21 cellular contexts compared by ENCODE assay signal in the genomic region with DNA sequence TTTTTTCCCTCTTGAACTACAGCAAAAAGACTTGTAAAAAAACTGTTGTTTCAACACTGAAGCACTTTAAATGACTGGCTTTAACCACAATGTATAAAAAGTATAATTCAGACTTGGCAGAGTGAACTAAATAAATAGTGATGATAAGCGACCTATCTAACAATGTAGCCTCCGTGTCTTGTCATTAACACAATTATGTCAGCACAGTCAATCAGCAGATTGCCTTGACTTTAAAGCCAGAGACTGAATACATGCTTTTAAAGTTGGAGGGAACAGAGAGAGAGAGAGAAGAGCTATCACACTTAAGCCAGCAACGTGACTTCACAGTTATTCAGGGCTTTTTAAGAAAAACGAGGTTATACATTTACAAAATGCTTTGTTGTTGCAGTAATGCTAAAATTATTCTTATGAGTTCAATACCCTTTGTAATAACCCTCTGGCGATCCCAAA.
A peak's percentile ranks its signal among the peaks of the same experiment; 100 is the strongest.
DNase-seq lines count a peak whose midpoint lies in the region; ATAC-seq and TF ChIP-seq lines count a peak whose summit lies in the region.
"Had no signal": no experiment of that assay in that cellular context is flagged by ENCODE, and none has a peak within 500 bp of the region (broad histone marks: within the 10 kb centered on the region; RNA-seq: fewer than 3 reads in every experiment).

No MANE protein-coding gene starts in this region.

- H3K36me3 ChIP-seq in skeletal muscle satellite cell (ENCODE audit: insufficient read depth, low read length) (no peaks in the 10 kb centered on the region), gastrocnemius medialis (no peaks in the 10 kb centered on the region)
- H3K36me3 ChIP-seq: prostate gland, tibial nerve had no signal

- H3K4me2 ChIP-seq in skeletal muscle satellite cell (ENCODE audit: low read length) = peak overlapping the region; percentile 14

- peak overlapping the region; percentile 14 for H3K9ac ChIP-seq in skeletal muscle satellite cell (ENCODE audit: low read depth, low read length)

- H3K27me3 ChIP-seq in skeletal muscle satellite cell (ENCODE audit: control insufficient read depth, insufficient read depth, low read length) (no peaks in the 10 kb centered on the region), gastrocnemius medialis (no peaks in the 10 kb centered on the region)
- H3K27me3 ChIP-seq: tibial nerve had no signal

- in situ Hi-C loops in gastrocnemius medialis (cut with MboI; ENCODE audit: low sequenced_read_pairs in 4 of 4) = no loop called here

- DNase-seq in NCI-H1417 (lab: John Stamatoyannopoulos, UW) = peak in 2 of 3 experiments; percentile 35 to 69
- no peak for DNase-seq in NCI-H1417 treated with DMSO at 0.1 percent for 48 hours (lab: John Stamatoyannopoulos, UW)
- DNase-seq in LoVo (ENCODE audit: low spot score) = peak; percentile 20
- DNase-seq in fibroblast of the aortic adventitia (ENCODE audit: low read depth) = peak; percentile 13
- no peak for DNase-seq in islet precursor cell
- no peak for DNase-seq in gastrocnemius medialis
- no peak for DNase-seq in GM19240 (ENCODE audit: insufficient read length, low spot score)
- DNase-seq: activated CD4-positive, alpha-beta T cell treated with anti-CD3 and anti-CD28 coated beads, Interleukin-2, amount 50 U/mL, for 48 hours; activated gamma-delta T cell; endodermal cell; GF-D8; midbrain; small intestine; stimulated activated CD4-positive, alpha-beta T cell treated with anti-CD3 and anti-CD28 coated beads, Interleukin-4, amount 100 ng/mL, for 24 hours had no signal

- no peak for TF ChIP-seq POLR2A in gastrocnemius medialis (IDR thresholded peaks at IDR 0.05)

- no peak overlapping the region for H3K4me3 ChIP-seq in fibroblast of the aortic adventitia (ENCODE audit: low read depth, low read length)
- H3K4me3 ChIP-seq in skeletal muscle satellite cell (ENCODE audit: low read length) = no peak overlapping the region
- H3K4me3 ChIP-seq in gastrocnemius medialis = no peak overlapping the region
- H3K4me3 ChIP-seq: coronary artery, prostate gland, tibial nerve had no signal

- no peak overlapping the region for H3K27ac ChIP-seq in gastrocnemius medialis
- H3K27ac ChIP-seq: 22Rv1, coronary artery, prostate gland, tibial nerve had no signal

- no peak for ATAC-seq in gastrocnemius medialis
- ATAC-seq: left lobe of liver, WTC11 had no signal

- H3K9me3 ChIP-seq in skeletal muscle satellite cell (replicated peaks; ENCODE audit: low read length) (no peaks in the 10 kb centered on the region), gastrocnemius medialis (no peaks in the 10 kb centered on the region)
- H3K9me3 ChIP-seq: prostate gland had no signal

- H3K4me1 ChIP-seq in skeletal muscle satellite cell (ENCODE audit: control insufficient read depth, insufficient read depth, low read length) (peaks cover 18% of the 10 kb centered on the region), gastrocnemius medialis (no peaks in the 10 kb centered on the region)
- H3K4me1 ChIP-seq: prostate gland, tibial nerve had no signal

- no peak for TF ChIP-seq CTCF in fibroblast of the aortic adventitia (IDR thresholded peaks at IDR 0.05; ENCODE audit: insufficient read depth, low read length)
- no peak for TF ChIP-seq CTCF in gastrocnemius medialis (IDR thresholded peaks at IDR 0.05 in 4 of 5, conservative IDR thresholded peaks at IDR 0.05 in 1 of 5)

- intact Hi-C loops in gastrocnemius medialis (cut with DNase I; ENCODE audit: low total_unique reads) = no loop called here

Comparison
In these comparisons a context has a peak if more than half of its experiments do, and no peak if none do; other contexts are left out.
1. DNase-seq: peak in NCI-H1417 (2 of 3), LoVo (single experiment) and fibroblast of the aortic adventitia (single experiment); none in NCI-H1417 treated with DMSO at 0.1 percent for 48 hours (single experiment), islet precursor cell (single experiment), gastrocnemius medialis (0 of 2) and GM19240 (single experiment).